21 cellular contexts compared by ENCODE assay signal in the genomic region with DNA sequence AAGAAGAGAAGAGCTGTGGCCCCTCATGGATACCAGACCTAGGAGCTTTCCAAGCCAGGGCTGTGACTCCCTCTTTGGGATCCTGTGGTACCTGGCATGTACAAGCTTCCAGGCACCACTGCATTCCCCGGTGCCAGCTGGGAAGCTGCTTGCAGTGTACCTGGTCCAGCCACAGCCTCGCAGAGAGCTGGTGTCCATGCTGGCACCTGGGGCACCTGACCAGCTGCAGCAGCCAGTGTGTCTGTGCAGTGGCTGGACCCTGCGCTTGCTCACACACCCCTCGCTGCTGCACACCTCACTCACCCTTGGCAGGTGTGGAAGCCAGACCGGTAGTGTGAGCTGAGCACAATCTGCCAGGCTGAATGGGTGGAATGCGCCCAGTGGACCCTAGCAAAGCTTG.
DNase-seq lines count a peak whose midpoint lies in the region; ATAC-seq and TF ChIP-seq lines count a peak whose summit lies in the region.
"Had no signal": no experiment of that assay in that cellular context is flagged by ENCODE, and none has a peak within 500 bp of the region (broad histone marks: within the 10 kb centered on the region; RNA-seq: fewer than 3 reads in every experiment).

No MANE protein-coding gene starts in this region.

- no peaks in the 10 kb centered on the region for H3K36me3 ChIP-seq in HCT116 (ENCODE audit: control insufficient read depth in 1 of 2, insufficient read depth in 2 of 2, low read length in 2 of 2)
- H3K36me3 ChIP-seq in mammary epithelial cell (ENCODE audit: insufficient read depth, low read length), result no peaks in the 10 kb centered on the region
- no peaks in the 10 kb centered on the region for H3K36me3 ChIP-seq in mesodermal cell (ENCODE audit: control insufficient read depth, insufficient read depth, low read length)
- H3K36me3 ChIP-seq in stomach smooth muscle (ENCODE audit: control insufficient read depth in 2 of 2, insufficient read depth in 2 of 2, low read length in 2 of 2), result no peaks in the 10 kb centered on the region
- H3K36me3 ChIP-seq: HAP-1, neutrophil, stomach had no signal

- H3K9me3 ChIP-seq in HCT116 (ENCODE audit: control insufficient read depth in 1 of 2, insufficient read depth in 1 of 2, low read depth in 1 of 2, low read length in 2 of 2) (no peaks in the 10 kb centered on the region), mammary epithelial cell (replicated peaks; ENCODE audit: insufficient read depth, low read length) (no peaks in the 10 kb centered on the region), mesodermal cell (ENCODE audit: control insufficient read depth, low read length) (no peaks in the 10 kb centered on the region), stomach smooth muscle (ENCODE audit: control insufficient read depth in 2 of 2, low read length in 2 of 2) (no peaks in the 10 kb centered on the region)
- H3K9me3 ChIP-seq: HAP-1, neutrophil, stomach had no signal

- peak overlapping the region; percentile 55 for H3K4me2 ChIP-seq in HCT116 (ENCODE audit: low read length)
- H3K4me2 ChIP-seq in mammary epithelial cell (ENCODE audit: insufficient read depth, low read depth, low read length), result peak overlapping the region; percentile 11

- peaks cover 18 to 23% of the 10 kb centered on the region in 2 experiments for H3K4me1 ChIP-seq in HCT116 (ENCODE audit: control insufficient read depth in 1 of 2, insufficient read depth in 2 of 2, low read length in 2 of 2)
- peaks cover 17% of the 10 kb centered on the region for H3K4me1 ChIP-seq in mammary epithelial cell (ENCODE audit: insufficient read depth, low read length)
- no peaks in the 10 kb centered on the region for H3K4me1 ChIP-seq in mesodermal cell (ENCODE audit: control insufficient read depth, insufficient read depth, low read length, poor library complexity, severe bottlenecking)
- H3K4me1 ChIP-seq in stomach smooth muscle (ENCODE audit: control insufficient read depth, insufficient read depth, low read length), result peaks cover 16% of the 10 kb centered on the region

- CTCF ChIA-PET in HCT116 (lab: Charles Lee), result no interaction called here
- CTCF ChIA-PET in mammary epithelial cell (lab: Charles Lee; ENCODE audit: low non-redundant PET), result interaction anchor here (0.5 kb wide), 1 partner anchor 61 kb away, joined by 3 read pairs; no protein-coding TSS in a partner anchor

- TF ChIP-seq CTCF in HCT116 (IDR thresholded peaks at IDR 0.05 in 2 of 3, conservative IDR thresholded peaks at IDR 0.05 in 1 of 3; ENCODE audit: borderline replicate concordance in 1 of 3, insufficient read depth in 1 of 3, low read depth in 2 of 3, low read length in 2 of 3), result no peak
- TF ChIP-seq CTCF in mammary epithelial cell (conservative IDR thresholded peaks at IDR 0.05 in 1 of 2, IDR thresholded peaks at IDR 0.05 in 1 of 2; ENCODE audit: extremely low read depth in 1 of 2, insufficient read depth in 1 of 2, low read depth in 1 of 2, low read length in 2 of 2), result no peak
- no peak for TF ChIP-seq CTCF in dorsolateral prefrontal cortex (IDR thresholded peaks at IDR 0.05 in 54 of 56, conservative IDR thresholded peaks at IDR 0.05 in 2 of 56; ENCODE audit: low read depth in 1 of 56, partially characterized antibody in 56 of 56)

- H3K9ac ChIP-seq in HCT116 (ENCODE audit: low read length) (no peak overlapping the region), mammary epithelial cell (ENCODE audit: insufficient read depth, low read length) (no peak overlapping the region), stomach smooth muscle (ENCODE audit: low read length in 2 of 2) (no peak overlapping the region)

- WGBS in mammary epithelial cell (ENCODE audit: low coverage, missing lambda C conversion rate), result 100% methylated on average over 4 of the region's 6 CpGs
- 94 to 100% methylated on average over 4 to 5 of the region's 6 CpGs for WGBS in mesodermal cell (ENCODE audit: insufficient coverage in 2 of 2), 2 experiments

- H3K79me2 ChIP-seq in HCT116 (ENCODE audit: insufficient read depth, low read length) (no peaks in the 10 kb centered on the region), mammary epithelial cell (ENCODE audit: insufficient read depth, low read length) (no peaks in the 10 kb centered on the region)

- intact Hi-C loops in HCT116 (cut with micrococcal nuclease), result no loop called here
- intact Hi-C loops in mammary epithelial cell (cut with micrococcal nuclease), result no loop called here
- intact Hi-C loops in dorsolateral prefrontal cortex (cut with DNase I), result no loop called here

- no peaks in the 10 kb centered on the region for H3K9me2 ChIP-seq in HCT116 (ENCODE audit: insufficient read depth)

- no peak overlapping the region for H2AFZ ChIP-seq in HCT116 (ENCODE audit: low read depth, low read length, poor library complexity, severe bottlenecking)
- no peak overlapping the region for H2AFZ ChIP-seq in mammary epithelial cell (ENCODE audit: low read depth, low read length)

- in situ Hi-C loops in mammary epithelial cell (cut with MboI; ENCODE audit: low sequenced_read_pairs in 2 of 2), result no loop called here

- dilution Hi-C loops in mammary epithelial cell (cut with HindIII; ENCODE audit: low sequenced_read_pairs), result no loop called here

- H3K27ac ChIP-seq in HCT116 (ENCODE audit: low read depth, low read length), result peak overlapping the region; percentile 36
- H3K27ac ChIP-seq in mammary epithelial cell (ENCODE audit: insufficient read depth, low read depth, low read length), result no peak overlapping the region
- peak overlapping the region; percentile 52 for H3K27ac ChIP-seq in mesodermal cell (ENCODE audit: low read depth, low read length, severe bottlenecking)
- H3K27ac ChIP-seq in stomach smooth muscle (ENCODE audit: low read length), result peak overlapping the region; percentile 66
- no peak overlapping the region for H3K27ac ChIP-seq in dorsolateral prefrontal cortex
- H3K27ac ChIP-seq: coronary artery, neutrophil had no signal

- H3K27me3 ChIP-seq in HCT116 (ENCODE audit: insufficient read depth, low read length), result no peaks in the 10 kb centered on the region
- no peaks in the 10 kb centered on the region for H3K27me3 ChIP-seq in mammary epithelial cell (ENCODE audit: insufficient read depth, low read length)
- H3K27me3 ChIP-seq in stomach smooth muscle (ENCODE audit: control insufficient read depth in 1 of 2, insufficient read depth in 2 of 2, low read length in 2 of 2), result no peaks in the 10 kb centered on the region
- peaks cover 0 to 2% (median 0%) of the 10 kb centered on the region in 45 donors for H3K27me3 ChIP-seq in dorsolateral prefrontal cortex
- H3K27me3 ChIP-seq: neutrophil, stomach had no signal

- ATAC-seq in HCT116 (peak; percentile 46), GM21423 (IDR thresholded peaks at IDR 0.05; ENCODE audit: unreplicated experiment) (no peak)
- ATAC-seq: K562, WTC11 had no signal

- POLR2A ChIA-PET in HCT116 (lab: Charles Lee), result interaction anchor here (0.6 kb wide), 1 partner anchor 23 kb away, joined by 3 read pairs; no protein-coding TSS in a partner anchor

- TF ChIP-seq RAD21 in HCT116 (IDR thresholded peaks at IDR 0.05; ENCODE audit: low read depth), result no peak

- H3K4me3 ChIP-seq in HCT116 (replicated peaks in 1 of 2; ENCODE audit: low read depth in 1 of 2, low read length in 2 of 2), result no peak overlapping the region
- H3K4me3 ChIP-seq in mammary epithelial cell (replicated peaks in 1 of 3; ENCODE audit: insufficient read depth in 1 of 3, low read depth in 2 of 3, low read length in 3 of 3), result no peak overlapping the region
- H3K4me3 ChIP-seq in mesodermal cell (ENCODE audit: extremely low read depth, insufficient read depth, low read length, poor library complexity, severe bottlenecking), result no peak overlapping the region
- H3K4me3 ChIP-seq in stomach smooth muscle (ENCODE audit: low read length in 2 of 2), result peak overlapping the region; percentile 8 to 21
- H3K4me3 ChIP-seq in dorsolateral prefrontal cortex, result no peak overlapping the region
- H3K4me3 ChIP-seq: coronary artery, HAP-1, K562, stomach had no signal

- BruUV-seq in HCT116 (replicated peaks; lab: Mats Ljungman, UMichigan) (no TSS peak), mammary epithelial cell (replicated peaks; lab: Mats Ljungman, UMichigan) (no TSS peak)

- TF ChIP-seq POLR2A in HCT116 (IDR thresholded peaks at IDR 0.05; ENCODE audit: borderline replicate concordance, extremely low read depth, insufficient read depth, insufficient read length), result no peak

- DNase-seq in HCT116 (ENCODE audit: low read depth, low spot score) (no peak), mammary epithelial cell (no peak), dorsolateral prefrontal cortex (no peak), glomerular visceral epithelial cell (ENCODE audit: extremely low spot score) (no peak)
- DNase-seq in activated naive CD4-positive, alpha-beta T cell (lab: John Stamatoyannopoulos, UW), result no peak
- DNase-seq: activated CD4-positive, alpha-beta T cell treated with anti-CD3 and anti-CD28 coated beads, Interleukin-2, amount 50 U/mL, for 48 hours; activated effector memory CD4-positive, alpha-beta T cell treated with Interleukin-2 at 50 U/mL for 16 hours; CD4-positive, CD25-positive, alpha-beta regulatory T cell; MM.1S; NCI-H1436 treated with DMSO at 0.1 percent for 48 hours; NCI-H526; stimulated activated CD4-positive, alpha-beta T cell treated with anti-CD3 and anti-CD28 coated beads, Interleukin-4, amount 100 ng/mL, for 24 hours; stomach had no signal

- RAD21 ChIA-PET in HCT116 (lab: Charles Lee; ENCODE audit: low non-redundant PET in 1 of 2, low total read pairs in 2 of 2, uncharacterized antibody in 2 of 2, unreplicated experiment in 2 of 2), result no interaction called here

- no peaks in the 10 kb centered on the region for H4K20me1 ChIP-seq in HCT116 (ENCODE audit: insufficient read depth)
- H4K20me1 ChIP-seq in mammary epithelial cell (ENCODE audit: insufficient read depth, low read length), result no peaks in the 10 kb centered on the region

TF ChIP-seq in HCT116, 20 proteins besides CTCF, POLR2A, EP300 and RAD21:
- no peak for TF ChIP-seq POLR2AphosphoS5 (IDR thresholded peaks at IDR 0.05; ENCODE audit: low read depth, low read length)
- TF ChIP-seq CBX3 (IDR thresholded peaks at IDR 0.05; ENCODE audit: low read depth), result no peak

Comparison
In these comparisons a context has a peak if more than half of its experiments do, and no peak if none do; other contexts are left out.
1. H3K27ac ChIP-seq: peak in HCT116 (single experiment), mesodermal cell (single experiment) and stomach smooth muscle (single experiment); none in mammary epithelial cell (single experiment) and dorsolateral prefrontal cortex (0 of 59).
2. H3K4me3 ChIP-seq: peak in stomach smooth muscle (2 of 2); none in HCT116 (0 of 2), mammary epithelial cell (0 of 3), mesodermal cell (single experiment) and dorsolateral prefrontal cortex (0 of 59).